In the genomic region with DNA sequence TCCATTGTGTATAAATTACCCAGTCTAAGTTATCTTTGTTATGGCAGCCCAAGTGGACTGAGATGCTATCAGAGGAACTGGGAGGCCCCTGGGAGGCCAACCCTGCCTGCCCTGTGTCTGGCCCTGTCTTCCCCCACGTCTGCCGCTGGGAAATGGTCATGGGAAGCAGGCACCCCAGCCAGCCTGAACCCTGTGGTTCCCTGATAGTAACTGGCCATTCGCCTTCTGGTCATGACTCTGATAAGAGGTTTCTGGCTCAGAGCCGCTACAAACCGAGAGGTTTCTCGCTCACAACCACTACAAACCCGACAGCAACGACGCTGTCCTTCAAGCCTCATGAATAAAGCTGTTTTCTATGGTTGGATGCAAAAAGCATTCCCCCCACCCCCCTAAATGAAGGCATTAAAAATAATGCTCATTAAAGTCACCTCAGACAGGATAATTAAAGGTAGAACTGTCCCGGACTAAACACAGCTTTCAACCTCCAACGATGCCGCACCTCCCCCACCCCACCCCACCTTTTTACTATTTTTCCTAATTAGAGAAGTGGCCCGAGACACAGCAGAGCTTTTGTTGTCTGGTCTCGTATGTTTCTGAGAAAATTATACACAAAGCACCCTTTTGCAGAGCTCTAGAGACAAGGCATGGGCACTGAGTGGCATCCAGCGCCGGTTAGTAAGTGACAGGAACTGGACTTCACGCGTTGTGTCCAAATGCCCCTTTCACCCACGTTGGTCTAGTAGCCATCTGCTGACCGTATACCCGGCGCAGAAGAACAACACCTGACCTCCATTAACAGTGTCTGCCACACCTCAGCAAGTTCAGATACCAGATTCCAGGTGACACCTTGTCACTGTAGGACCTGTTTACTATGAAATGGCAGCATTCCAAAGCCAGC, we compare ENCODE assay signal across 1 cellular context.
TF ChIP-seq lines count a peak whose summit lies in the region.

No MANE protein-coding gene starts in this region.

TF ChIP-seq in K562, 482 proteins besides CTCF, POLR2A, EP300 and RAD21 (continued from another document and continues in another):
- TF ChIP-seq, protein P1, sequence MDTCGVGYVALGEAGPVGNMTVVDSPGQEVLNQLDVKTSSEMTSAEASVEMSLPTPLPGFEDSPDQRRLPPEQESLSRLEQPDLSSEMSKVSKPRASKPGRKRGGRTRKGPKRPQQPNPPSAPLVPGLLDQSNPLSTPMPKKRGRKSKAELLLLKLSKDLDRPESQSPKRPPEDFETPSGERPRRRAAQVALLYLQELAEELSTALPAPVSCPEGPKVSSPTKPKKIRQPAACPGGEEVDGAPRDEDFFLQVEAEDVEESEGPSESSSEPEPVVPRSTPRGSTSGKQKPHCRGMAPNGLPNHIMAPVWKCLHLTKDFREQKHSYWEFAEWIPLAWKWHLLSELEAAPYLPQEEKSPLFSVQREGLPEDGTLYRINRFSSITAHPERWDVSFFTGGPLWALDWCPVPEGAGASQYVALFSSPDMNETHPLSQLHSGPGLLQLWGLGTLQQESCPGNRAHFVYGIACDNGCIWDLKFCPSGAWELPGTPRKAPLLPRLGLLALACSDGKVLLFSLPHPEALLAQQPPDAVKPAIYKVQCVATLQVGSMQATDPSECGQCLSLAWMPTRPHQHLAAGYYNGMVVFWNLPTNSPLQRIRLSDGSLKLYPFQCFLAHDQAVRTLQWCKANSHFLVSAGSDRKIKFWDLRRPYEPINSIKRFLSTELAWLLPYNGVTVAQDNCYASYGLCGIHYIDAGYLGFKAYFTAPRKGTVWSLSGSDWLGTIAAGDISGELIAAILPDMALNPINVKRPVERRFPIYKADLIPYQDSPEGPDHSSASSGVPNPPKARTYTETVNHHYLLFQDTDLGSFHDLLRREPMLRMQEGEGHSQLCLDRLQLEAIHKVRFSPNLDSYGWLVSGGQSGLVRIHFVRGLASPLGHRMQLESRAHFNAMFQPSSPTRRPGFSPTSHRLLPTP (IDR thresholded peaks at IDR 0.05; ENCODE audit: borderline replicate concordance, extremely low read depth, insufficient read length), result no peak
- TF ChIP-seq XRCC3 (IDR thresholded peaks at IDR 0.05) (no peak), NFIX (CRISPR knock-in tag; IDR thresholded peaks at IDR 0.05; ENCODE audit: low read depth) (no peak), SIN3A (IDR thresholded peaks at IDR 0.05; ENCODE audit: borderline replicate concordance in 2 of 2, control insufficient read depth in 1 of 2, low read depth in 2 of 2, low read length in 2 of 2) (no peak), KAT7 (CRISPR knock-in tag; IDR thresholded peaks at IDR 0.05; ENCODE audit: borderline replicate concordance) (no peak), ZNF507 (tag; conservative IDR thresholded peaks at IDR 0.05) (no peak), ZNF24 (IDR thresholded peaks at IDR 0.05) (0 out of 2 replicates have a peak, but pooled peaks have one; percentile 29), TAF15 (IDR thresholded peaks at IDR 0.05; ENCODE audit: low read depth, low read length) (no peak), NCOR1 (IDR thresholded peaks at IDR 0.05) (peak; percentile 99), SIX5 (IDR thresholded peaks at IDR 0.05; ENCODE audit: borderline replicate concordance in 1 of 2, insufficient read depth in 1 of 2, low read depth in 1 of 2, low read length in 2 of 2) (no peak), CHD2 (IDR thresholded peaks at IDR 0.05; ENCODE audit: low read depth, low read length) (no peak), FOXK1 (CRISPR knock-in tag; IDR thresholded peaks at IDR 0.05; ENCODE audit: borderline replicate concordance) (no peak), ZNF41 (CRISPR knock-in tag; conservative IDR thresholded peaks at IDR 0.05) (peak; percentile 52; the same call in 1 of the 2 replicates), CCAR2 (IDR thresholded peaks at IDR 0.05; ENCODE audit: low read depth, low read length) (no peak), PTTG1 (tag; IDR thresholded peaks at IDR 0.05; ENCODE audit: low read depth) (no peak), SIRT6 (IDR thresholded peaks at IDR 0.05; ENCODE audit: low read depth, low read length) (no peak), ZNF224 (CRISPR knock-in tag; IDR thresholded peaks at IDR 0.05) (no peak), E2F3 (CRISPR knock-in tag; IDR thresholded peaks at IDR 0.05) (no peak), PHF8 (IDR thresholded peaks at IDR 0.05; ENCODE audit: borderline replicate concordance, low read length) (no peak), RBM14 (IDR thresholded peaks at IDR 0.05; ENCODE audit: borderline replicate concordance, insufficient read depth, low read depth, low read length) (no peak), ZNF3 (CRISPR knock-in tag; IDR thresholded peaks at IDR 0.05) (no peak), ZNF316 (IDR thresholded peaks at IDR 0.05) (no peak), FOXA3 (CRISPR knock-in tag; conservative IDR thresholded peaks at IDR 0.05 in 1 of 2, IDR thresholded peaks at IDR 0.05 in 1 of 2) (no peak), EHMT2 (IDR thresholded peaks at IDR 0.05) (0 out of 2 replicates have a peak, but pooled peaks have one; percentile 57), ZNF644 (tag; IDR thresholded peaks at IDR 0.05; ENCODE audit: low read depth) (peak; percentile 89), ZNF212 (CRISPR knock-in tag; IDR thresholded peaks at IDR 0.05) (no peak), CBX3 (IDR thresholded peaks at IDR 0.05; ENCODE audit: borderline replicate concordance in 1 of 2, low read length in 2 of 2) (peak in 1 of 2 experiments; percentile 76; a peak in 1 of 3 replicates), CEBPB (tag; IDR thresholded peaks at IDR 0.05) (peak; percentile 88), ZBTB17 (CRISPR knock-in tag; IDR thresholded peaks at IDR 0.05) (0 out of 2 replicates have a peak, but pooled peaks have one; percentile 59), NUFIP1 (IDR thresholded peaks at IDR 0.05; ENCODE audit: partially characterized antibody) (peak; percentile 54)
- TF ChIP-seq, protein P2, sequence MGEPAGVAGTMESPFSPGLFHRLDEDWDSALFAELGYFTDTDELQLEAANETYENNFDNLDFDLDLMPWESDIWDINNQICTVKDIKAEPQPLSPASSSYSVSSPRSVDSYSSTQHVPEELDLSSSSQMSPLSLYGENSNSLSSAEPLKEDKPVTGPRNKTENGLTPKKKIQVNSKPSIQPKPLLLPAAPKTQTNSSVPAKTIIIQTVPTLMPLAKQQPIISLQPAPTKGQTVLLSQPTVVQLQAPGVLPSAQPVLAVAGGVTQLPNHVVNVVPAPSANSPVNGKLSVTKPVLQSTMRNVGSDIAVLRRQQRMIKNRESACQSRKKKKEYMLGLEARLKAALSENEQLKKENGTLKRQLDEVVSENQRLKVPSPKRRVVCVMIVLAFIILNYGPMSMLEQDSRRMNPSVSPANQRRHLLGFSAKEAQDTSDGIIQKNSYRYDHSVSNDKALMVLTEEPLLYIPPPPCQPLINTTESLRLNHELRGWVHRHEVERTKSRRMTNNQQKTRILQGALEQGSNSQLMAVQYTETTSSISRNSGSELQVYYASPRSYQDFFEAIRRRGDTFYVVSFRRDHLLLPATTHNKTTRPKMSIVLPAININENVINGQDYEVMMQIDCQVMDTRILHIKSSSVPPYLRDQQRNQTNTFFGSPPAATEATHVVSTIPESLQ (CRISPR knock-in tag; IDR thresholded peaks at IDR 0.05), result no peak
- TF ChIP-seq, protein P3, sequence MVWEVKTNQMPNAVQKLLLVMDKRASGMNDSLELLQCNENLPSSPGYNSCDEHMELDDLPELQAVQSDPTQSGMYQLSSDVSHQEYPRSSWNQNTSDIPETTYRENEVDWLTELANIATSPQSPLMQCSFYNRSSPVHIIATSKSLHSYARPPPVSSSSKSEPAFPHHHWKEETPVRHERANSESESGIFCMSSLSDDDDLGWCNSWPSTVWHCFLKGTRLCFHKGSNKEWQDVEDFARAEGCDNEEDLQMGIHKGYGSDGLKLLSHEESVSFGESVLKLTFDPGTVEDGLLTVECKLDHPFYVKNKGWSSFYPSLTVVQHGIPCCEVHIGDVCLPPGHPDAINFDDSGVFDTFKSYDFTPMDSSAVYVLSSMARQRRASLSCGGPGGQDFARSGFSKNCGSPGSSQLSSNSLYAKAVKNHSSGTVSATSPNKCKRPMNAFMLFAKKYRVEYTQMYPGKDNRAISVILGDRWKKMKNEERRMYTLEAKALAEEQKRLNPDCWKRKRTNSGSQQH (CRISPR knock-in tag; IDR thresholded peaks at IDR 0.05), result no peak
- TF ChIP-seq, protein P4, sequence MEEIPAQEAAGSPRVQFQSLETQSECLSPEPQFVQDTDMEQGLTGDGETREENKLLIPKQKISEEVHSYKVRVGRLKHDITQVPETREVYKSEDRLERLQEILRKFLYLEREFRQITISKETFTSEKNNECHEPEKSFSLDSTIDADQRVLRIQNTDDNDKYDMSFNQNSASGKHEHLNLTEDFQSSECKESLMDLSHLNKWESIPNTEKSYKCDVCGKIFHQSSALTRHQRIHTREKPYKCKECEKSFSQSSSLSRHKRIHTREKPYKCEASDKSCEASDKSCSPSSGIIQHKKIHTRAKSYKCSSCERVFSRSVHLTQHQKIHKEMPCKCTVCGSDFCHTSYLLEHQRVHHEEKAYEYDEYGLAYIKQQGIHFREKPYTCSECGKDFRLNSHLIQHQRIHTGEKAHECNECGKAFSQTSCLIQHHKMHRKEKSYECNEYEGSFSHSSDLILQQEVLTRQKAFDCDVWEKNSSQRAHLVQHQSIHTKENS (CRISPR knock-in tag; IDR thresholded peaks at IDR 0.05), result no peak
- TF ChIP-seq, protein P5, sequence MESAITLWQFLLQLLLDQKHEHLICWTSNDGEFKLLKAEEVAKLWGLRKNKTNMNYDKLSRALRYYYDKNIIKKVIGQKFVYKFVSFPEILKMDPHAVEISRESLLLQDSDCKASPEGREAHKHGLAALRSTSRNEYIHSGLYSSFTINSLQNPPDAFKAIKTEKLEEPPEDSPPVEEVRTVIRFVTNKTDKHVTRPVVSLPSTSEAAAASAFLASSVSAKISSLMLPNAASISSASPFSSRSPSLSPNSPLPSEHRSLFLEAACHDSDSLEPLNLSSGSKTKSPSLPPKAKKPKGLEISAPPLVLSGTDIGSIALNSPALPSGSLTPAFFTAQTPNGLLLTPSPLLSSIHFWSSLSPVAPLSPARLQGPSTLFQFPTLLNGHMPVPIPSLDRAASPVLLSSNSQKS (CRISPR knock-in tag; IDR thresholded peaks at IDR 0.05), result no peak
- TF ChIP-seq, protein P6, sequence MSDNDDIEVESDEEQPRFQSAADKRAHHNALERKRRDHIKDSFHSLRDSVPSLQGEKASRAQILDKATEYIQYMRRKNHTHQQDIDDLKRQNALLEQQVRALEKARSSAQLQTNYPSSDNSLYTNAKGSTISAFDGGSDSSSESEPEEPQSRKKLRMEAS (CRISPR knock-in tag; IDR thresholded peaks at IDR 0.05), result peak; percentile 43; the same call in 1 of the 2 replicates
- TF ChIP-seq, protein P7, sequence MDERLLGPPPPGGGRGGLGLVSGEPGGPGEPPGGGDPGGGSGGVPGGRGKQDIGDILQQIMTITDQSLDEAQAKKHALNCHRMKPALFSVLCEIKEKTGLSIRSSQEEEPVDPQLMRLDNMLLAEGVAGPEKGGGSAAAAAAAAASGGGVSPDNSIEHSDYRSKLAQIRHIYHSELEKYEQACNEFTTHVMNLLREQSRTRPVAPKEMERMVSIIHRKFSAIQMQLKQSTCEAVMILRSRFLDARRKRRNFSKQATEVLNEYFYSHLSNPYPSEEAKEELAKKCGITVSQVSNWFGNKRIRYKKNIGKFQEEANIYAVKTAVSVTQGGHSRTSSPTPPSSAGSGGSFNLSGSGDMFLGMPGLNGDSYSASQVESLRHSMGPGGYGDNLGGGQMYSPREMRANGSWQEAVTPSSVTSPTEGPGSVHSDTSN (CRISPR knock-in tag; IDR thresholded peaks at IDR 0.05; ENCODE audit: low read depth), result no peak
- TF ChIP-seq, protein P7 (tag; conservative IDR thresholded peaks at IDR 0.05; ENCODE audit: low read depth), result peak; percentile 78
- TF ChIP-seq, protein P8, sequence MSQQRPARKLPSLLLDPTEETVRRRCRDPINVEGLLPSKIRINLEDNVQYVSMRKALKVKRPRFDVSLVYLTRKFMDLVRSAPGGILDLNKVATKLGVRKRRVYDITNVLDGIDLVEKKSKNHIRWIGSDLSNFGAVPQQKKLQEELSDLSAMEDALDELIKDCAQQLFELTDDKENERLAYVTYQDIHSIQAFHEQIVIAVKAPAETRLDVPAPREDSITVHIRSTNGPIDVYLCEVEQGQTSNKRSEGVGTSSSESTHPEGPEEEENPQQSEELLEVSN (IDR thresholded peaks at IDR 0.05; ENCODE audit: borderline replicate concordance in 1 of 2, extremely low read depth in 1 of 2, insufficient read depth in 1 of 2, insufficient read length in 1 of 2, low read depth in 1 of 2, low read length in 1 of 2, poor library complexity in 1 of 2, severe bottlenecking in 1 of 2), result peak in 1 of 2 experiments; percentile 28
- TF ChIP-seq, protein P9, sequence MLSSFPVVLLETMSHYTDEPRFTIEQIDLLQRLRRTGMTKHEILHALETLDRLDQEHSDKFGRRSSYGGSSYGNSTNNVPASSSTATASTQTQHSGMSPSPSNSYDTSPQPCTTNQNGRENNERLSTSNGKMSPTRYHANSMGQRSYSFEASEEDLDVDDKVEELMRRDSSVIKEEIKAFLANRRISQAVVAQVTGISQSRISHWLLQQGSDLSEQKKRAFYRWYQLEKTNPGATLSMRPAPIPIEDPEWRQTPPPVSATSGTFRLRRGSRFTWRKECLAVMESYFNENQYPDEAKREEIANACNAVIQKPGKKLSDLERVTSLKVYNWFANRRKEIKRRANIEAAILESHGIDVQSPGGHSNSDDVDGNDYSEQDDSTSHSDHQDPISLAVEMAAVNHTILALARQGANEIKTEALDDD (IDR thresholded peaks at IDR 0.05), result peak; percentile 87
- TF ChIP-seq, protein P10, sequence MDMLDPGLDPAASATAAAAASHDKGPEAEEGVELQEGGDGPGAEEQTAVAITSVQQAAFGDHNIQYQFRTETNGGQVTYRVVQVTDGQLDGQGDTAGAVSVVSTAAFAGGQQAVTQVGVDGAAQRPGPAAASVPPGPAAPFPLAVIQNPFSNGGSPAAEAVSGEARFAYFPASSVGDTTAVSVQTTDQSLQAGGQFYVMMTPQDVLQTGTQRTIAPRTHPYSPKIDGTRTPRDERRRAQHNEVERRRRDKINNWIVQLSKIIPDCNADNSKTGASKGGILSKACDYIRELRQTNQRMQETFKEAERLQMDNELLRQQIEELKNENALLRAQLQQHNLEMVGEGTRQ (CRISPR knock-in tag; IDR thresholded peaks at IDR 0.05), result no peak
- TF ChIP-seq, protein P11, sequence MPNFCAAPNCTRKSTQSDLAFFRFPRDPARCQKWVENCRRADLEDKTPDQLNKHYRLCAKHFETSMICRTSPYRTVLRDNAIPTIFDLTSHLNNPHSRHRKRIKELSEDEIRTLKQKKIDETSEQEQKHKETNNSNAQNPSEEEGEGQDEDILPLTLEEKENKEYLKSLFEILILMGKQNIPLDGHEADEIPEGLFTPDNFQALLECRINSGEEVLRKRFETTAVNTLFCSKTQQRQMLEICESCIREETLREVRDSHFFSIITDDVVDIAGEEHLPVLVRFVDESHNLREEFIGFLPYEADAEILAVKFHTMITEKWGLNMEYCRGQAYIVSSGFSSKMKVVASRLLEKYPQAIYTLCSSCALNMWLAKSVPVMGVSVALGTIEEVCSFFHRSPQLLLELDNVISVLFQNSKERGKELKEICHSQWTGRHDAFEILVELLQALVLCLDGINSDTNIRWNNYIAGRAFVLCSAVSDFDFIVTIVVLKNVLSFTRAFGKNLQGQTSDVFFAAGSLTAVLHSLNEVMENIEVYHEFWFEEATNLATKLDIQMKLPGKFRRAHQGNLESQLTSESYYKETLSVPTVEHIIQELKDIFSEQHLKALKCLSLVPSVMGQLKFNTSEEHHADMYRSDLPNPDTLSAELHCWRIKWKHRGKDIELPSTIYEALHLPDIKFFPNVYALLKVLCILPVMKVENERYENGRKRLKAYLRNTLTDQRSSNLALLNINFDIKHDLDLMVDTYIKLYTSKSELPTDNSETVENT (CRISPR knock-in tag; IDR thresholded peaks at IDR 0.05), result no peak
